Comparison of ENCODE assay signal across 21 cellular contexts in genomic region chr2:56523815-56524214, GRCh38.
"Had no signal": no experiment of that assay in that cellular context is flagged by ENCODE, and none has a peak within 500 bp of the region (broad histone marks: within the 10 kb centered on the region; RNA-seq: fewer than 3 reads in every experiment).

No MANE protein-coding gene starts in this region.

- H3K36me3 ChIP-seq: left ventricle myocardium inferior, uterus had no signal

- DNase-seq: activated CD4-positive, alpha-beta T cell treated with anti-CD3 and anti-CD28 coated beads for 4 hours; activated CD4-positive, alpha-beta T cell treated with anti-CD3 and anti-CD28 coated beads, Interleukin-2, amount 50 U/mL, for 48 hours; activated CD4-positive, CD25-positive, alpha-beta regulatory T cell; activated CD8-positive, alpha-beta memory T cell treated with anti-CD3 and anti-CD28 coated beads, Interleukin-2, amount 50 U/mL, for 48 hours; activated naive CD4-positive, alpha-beta T cell; activated naive CD8-positive, alpha-beta T cell treated with anti-CD3 and anti-CD28 coated beads for 36 hours; activated T-cell treated with anti-CD3 and anti-CD28 coated beads, Interleukin-2, amount 50 U/mL, for 4 hours; amygdala; body of pancreas; effector CD4-positive, alpha-beta T cell; foreskin melanocyte; hippocampal formation; left ventricle myocardium inferior; naive thymus-derived CD4-positive, alpha-beta T cell; occipital lobe; stimulated activated CD4-positive, alpha-beta T cell treated with anti-CD3 and anti-CD28 coated beads, Interleukin-4, amount 100 ng/mL, for 1 hour; stimulated activated naive CD4-positive, alpha-beta T cell; T1000; testis; uterus had no signal

- H3K27me3 ChIP-seq: body of pancreas, testis, uterus had no signal

- H3K4me1 ChIP-seq: testis, uterus had no signal

- ATAC-seq: activated T-cell treated with anti-CD3 and anti-CD28 coated beads, Interleukin-2, amount 50 U/mL, for 4 hours; body of pancreas; naive thymus-derived CD4-positive, alpha-beta T cell; sciatic nerve had no signal

- H3K4me3 ChIP-seq: body of pancreas, left ventricle myocardium inferior, testis, uterus had no signal

- H3K9me3 ChIP-seq: body of pancreas, left ventricle myocardium inferior, testis, uterus had no signal

- H3K27ac ChIP-seq: testis, uterus had no signal
